8 cellular contexts compared by ENCODE assay signal in genomic region chr17:2786176-2786881, GRCh38. TPM values are rescaled to one million over a fixed set of nuclear protein-coding genes. Genes with fewer than 3 reads are reported as not detected.
DNase-seq lines count a peak whose midpoint lies in the region; ATAC-seq and TF ChIP-seq lines count a peak whose summit lies in the region.

No MANE protein-coding gene starts in this region.

- H3K27me3 ChIP-seq in naive thymus-derived CD4-positive, alpha-beta T cell (ENCODE audit: control insufficient read depth in 2 of 2, insufficient read depth in 2 of 2, low read length in 2 of 2) = no peaks in the 10 kb centered on the region

- POLR2A ChIA-PET in naive thymus-derived CD4-positive, alpha-beta T cell (lab: Charles Lee) = interaction anchor here (0.6 to 1.3 kb wide), 3 partner anchors 10 to 76 kb away, joined by 3 to 13 read pairs (median 4); partner anchors contain the start of gene RAP1GAP2

- peaks cover 3 to 23% of the 10 kb centered on the region in 2 donors for H3K4me1 ChIP-seq in naive thymus-derived CD4-positive, alpha-beta T cell (ENCODE audit: control insufficient read depth in 2 of 2, insufficient read depth in 2 of 2, low read length in 2 of 2)

- no peak overlapping the region for H3K27ac ChIP-seq in naive thymus-derived CD4-positive, alpha-beta T cell (ENCODE audit: low read depth, low read length)

- no peaks in the 10 kb centered on the region for H3K9me3 Mint-ChIP-seq in naive thymus-derived CD4-positive, alpha-beta T cell

- DNase-seq in AG09319 (ENCODE audit: extremely low read depth, low read depth) (peak; percentile 18), LoVo (ENCODE audit: low spot score) (peak; percentile 85), activated T-cell treated with anti-CD3 and anti-CD28 coated beads for 4 hours (peak; percentile 86)
- DNase-seq in naive thymus-derived CD4-positive, alpha-beta T cell = peak; percentile 79 to 93 (median 87)
- DNase-seq in stimulated activated CD8-positive, alpha-beta memory T cell treated with anti-CD3 and anti-CD28 coated beads, Interleukin-7, amount 100 ng/mL, for 4 hours (ENCODE audit: low read depth in 2 of 2) = peak; percentile 77 to 79

- intact Hi-C loops in naive thymus-derived CD4-positive, alpha-beta T cell (cut with micrococcal nuclease) = loop anchor here (1.0 to 5.0 kb wide), 9 partner anchors 10 to 851 kb away; partner anchors contain the start of genes CLUH (in 1 of the 2), CTNS (in 1 of the 2), RAP1GAP2 (in 1 of the 2) and SHPK (in 1 of the 2)

- H3K9me3 ChIP-seq in naive thymus-derived CD4-positive, alpha-beta T cell (ENCODE audit: control insufficient read depth in 2 of 3, low read length in 3 of 3) = peaks cover 0 to 3% (median 0%) of the 10 kb centered on the region in 3 experiments

- H3K27me3 Mint-ChIP-seq in naive thymus-derived CD4-positive, alpha-beta T cell = peaks cover 0 to 23% (median 0%) of the 10 kb centered on the region in 5 donors

- no peaks in the 10 kb centered on the region for H3K36me3 Mint-ChIP-seq in naive thymus-derived CD4-positive, alpha-beta T cell

- no peak overlapping the region for H3K4me3 ChIP-seq in naive thymus-derived CD4-positive, alpha-beta T cell (ENCODE audit: low read length)

- peak overlapping the region in 7 of 10 donors; percentile 21 to 53 (median 42) for H3K4me3 Mint-ChIP-seq in naive thymus-derived CD4-positive, alpha-beta T cell

- H3K27ac Mint-ChIP-seq in naive thymus-derived CD4-positive, alpha-beta T cell = peak overlapping the region in 2 of 9 donors; percentile 10 to 52

- peak; percentile 82 for TF ChIP-seq CTCF in AG09319 (IDR thresholded peaks at IDR 0.05; ENCODE audit: low read depth, low read length)

- no peaks in the 10 kb centered on the region for H3K36me3 ChIP-seq in naive thymus-derived CD4-positive, alpha-beta T cell (ENCODE audit: control insufficient read depth in 2 of 3, insufficient read depth in 3 of 3, low read length in 3 of 3)

- peaks cover 3 to 16% (median 10%) of the 10 kb centered on the region in 7 donors for H3K4me1 Mint-ChIP-seq in naive thymus-derived CD4-positive, alpha-beta T cell

- ATAC-seq in GM19455 (IDR thresholded peaks at IDR 0.05; ENCODE audit: unreplicated experiment) = peak; percentile 59
- peak; percentile 93 for ATAC-seq in esophagus mucosa
- peak; percentile 99 for ATAC-seq in naive thymus-derived CD4-positive, alpha-beta T cell

- CTCF ChIA-PET in naive thymus-derived CD4-positive, alpha-beta T cell (lab: Charles Lee) = interaction anchor here (0.6 to 2.7 kb wide), 10 partner anchors 9 to 225 kb away, joined by 3 to 21 read pairs (median 9); partner anchors contain the start of gene RAP1GAP2

TF ChIP-seq in PFSK-1, 5 proteins besides CTCF, POLR2A, EP300 and RAD21:
- TF ChIP-seq SIN3A (IDR thresholded peaks at IDR 0.05; ENCODE audit: borderline replicate concordance, insufficient read depth, low read length) (peak; percentile 41; the same call in 1 of the 2 replicates), POLR2AphosphoS5 (IDR thresholded peaks at IDR 0.05; ENCODE audit: low read depth, low read length) (no peak), FOXP2 (optimal IDR thresholded peaks at IDR 0.05; ENCODE audit: borderline replicate concordance, extremely low read depth, extremely low read length, insufficient read depth) (peak; percentile 78), REST (IDR thresholded peaks at IDR 0.05; ENCODE audit: insufficient read depth in 1 of 2, low read depth in 2 of 2, low read length in 2 of 2) (0 out of 4 replicates have a peak, but pooled peaks of 1 of the 2 experiments have one; percentile 25), TAF1 (IDR thresholded peaks at IDR 0.05; ENCODE audit: borderline replicate concordance, insufficient read depth, low read length) (no peak)

RNA-seq across cellular contexts. Expression of gene RAP1GAP2, which starts 9.9 kb away (rescaled TPM):
- polyA plus RNA-seq in PFSK-1 (2012; ENCODE audit: insufficient read length, low read depth) = 7.0 TPM
- total RNA-seq in esophagus mucosa = 17.9 TPM
- total RNA-seq in naive thymus-derived CD4-positive, alpha-beta T cell = 10 to 100 TPM in 3 of 5 experiments, 1 to 10 TPM in 1, under 1 TPM in 1; 0.54 to 95.6 (median 20.8) TPM
- 1 to 10 TPM; 2.3 to 2.6 TPM for polyA plus RNA-seq in naive thymus-derived CD4-positive, alpha-beta T cell

RNA-seq across cellular contexts. Expression of gene CCDC92B, which starts 36.9 kb away (rescaled TPM):
- polyA plus RNA-seq in PFSK-1 (2012; ENCODE audit: insufficient read length, low read depth) = 0.11 TPM
- total RNA-seq in esophagus mucosa = 0.68 TPM
- total RNA-seq in naive thymus-derived CD4-positive, alpha-beta T cell = under 1 TPM; 0.12 to 0.54 (median 0.22) TPM
- polyA plus RNA-seq in naive thymus-derived CD4-positive, alpha-beta T cell = not detected

Comparison
In these comparisons a context has a peak if more than half of its experiments do, and no peak if none do; other contexts are left out.
1. DNase-seq: peak in every context shown above with its lines; median percentile 87 in naive thymus-derived CD4-positive, alpha-beta T cell; 86 in activated T-cell treated with anti-CD3 and anti-CD28 coated beads for 4 hours; 85 in LoVo; 78 in stimulated activated CD8-positive, alpha-beta memory T cell treated with anti-CD3 and anti-CD28 coated beads, Interleukin-7, amount 100 ng/mL, for 4 hours; 18 in AG09319.